In genomic region chr21:22096314-22096713, GRCh38 we compare ENCODE assay signal across 8 cellular contexts.
"Had no signal": no experiment of that assay in that cellular context is flagged by ENCODE, and none has a peak within 500 bp of the region (broad histone marks: within the 10 kb centered on the region; RNA-seq: fewer than 3 reads in every experiment).

No MANE protein-coding gene starts in this region.

- DNase-seq: GDM1, GF-D8 had no signal

- H3K4me3 ChIP-seq: GM12878 had no signal

- ATAC-seq: GM12878 had no signal

- FAIRE-seq: G401.6, GM12878, GM12891, GM12892, GM18507, GM19239 had no signal
